In the genomic region with DNA sequence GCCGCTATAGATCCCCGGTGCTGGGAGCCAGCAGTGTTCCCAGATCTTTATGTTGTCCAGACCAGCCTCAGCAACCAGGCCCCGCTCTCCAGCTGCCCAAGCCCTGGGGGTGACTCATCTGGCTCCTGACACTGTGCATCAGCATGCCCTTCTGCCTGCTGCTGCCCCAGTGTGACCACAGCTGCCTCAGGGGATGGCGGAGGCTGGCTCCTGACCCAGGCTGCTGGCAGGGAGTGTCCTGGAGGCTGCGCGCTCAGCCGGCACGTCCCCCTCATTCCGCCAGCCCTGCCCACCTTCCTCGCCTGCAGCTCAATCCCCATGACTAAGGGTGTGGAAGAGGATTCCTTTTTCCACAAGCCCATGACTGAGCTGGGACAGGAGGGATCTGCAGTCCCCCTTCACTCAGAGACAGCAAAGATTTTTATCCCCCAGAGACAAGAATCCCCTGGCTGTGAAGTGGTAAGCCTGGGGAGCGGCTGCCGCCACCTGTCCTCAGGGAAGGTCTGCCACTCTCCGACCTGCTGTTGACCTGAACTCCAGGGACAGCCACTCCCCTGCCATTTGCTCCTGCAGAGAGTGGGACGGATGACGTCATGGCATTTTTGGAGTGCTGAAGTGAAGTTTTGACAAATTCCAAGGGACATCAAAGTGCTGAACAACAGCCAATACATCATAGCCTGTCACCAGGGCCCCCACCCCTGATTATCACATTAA, we compare ENCODE assay signal across 12 cellular contexts.
DNase-seq lines count a peak whose midpoint lies in the region; ATAC-seq and TF ChIP-seq lines count a peak whose summit lies in the region.
"Had no signal": no experiment of that assay in that cellular context is flagged by ENCODE, and none has a peak within 500 bp of the region (broad histone marks: within the 10 kb centered on the region; RNA-seq: fewer than 3 reads in every experiment).

No MANE protein-coding gene starts in this region.

- H3K9me3 ChIP-seq in HCT116 (ENCODE audit: control insufficient read depth in 1 of 2, insufficient read depth in 1 of 2, low read depth in 1 of 2, low read length in 2 of 2) (no peaks in the 10 kb centered on the region), SJSA1 (replicated peaks) (no peaks in the 10 kb centered on the region)

- H3K79me2 ChIP-seq in HCT116 (ENCODE audit: insufficient read depth, low read length) = no peaks in the 10 kb centered on the region

- H3K27me3 ChIP-seq in HCT116 (ENCODE audit: insufficient read depth, low read length) (no peaks in the 10 kb centered on the region; the same call in 1 of the 2 replicates), SJSA1 (replicated peaks) (no peaks in the 10 kb centered on the region)

- TF ChIP-seq CTCF in HCT116 (IDR thresholded peaks at IDR 0.05 in 2 of 3, conservative IDR thresholded peaks at IDR 0.05 in 1 of 3; ENCODE audit: borderline replicate concordance in 1 of 3, insufficient read depth in 1 of 3, low read depth in 2 of 3, low read length in 2 of 3) (no peak), fibroblast of pulmonary artery (IDR thresholded peaks at IDR 0.05; ENCODE audit: low read length, missing control alignments) (no peak), retinal pigment epithelial cell (conservative IDR thresholded peaks at IDR 0.05; ENCODE audit: low read depth, low read length) (no peak)

- peaks cover 0 to 3% (median 0%) of the 10 kb centered on the region in 4 donors for H3K4me1 Mint-ChIP-seq in naive thymus-derived CD8-positive, alpha-beta T cell
- H3K4me1 Mint-ChIP-seq: IgD-negative memory B cell had no signal

- no peak overlapping the region for H3K27ac Mint-ChIP-seq in naive thymus-derived CD8-positive, alpha-beta T cell
- H3K27ac Mint-ChIP-seq: IgD-negative memory B cell had no signal

- H3K4me1 ChIP-seq in HCT116 (ENCODE audit: control insufficient read depth in 1 of 2, insufficient read depth in 2 of 2, low read length in 2 of 2) (peaks cover 10 to 15% of the 10 kb centered on the region in 2 experiments), SJSA1 (replicated peaks) (peaks cover 17% of the 10 kb centered on the region)

- peak overlapping the region in 1 of 2 experiments; percentile 13; a peak in 2 of 4 replicates for H3K4me3 ChIP-seq in HCT116 (replicated peaks in 1 of 2; ENCODE audit: low read depth in 1 of 2, low read length in 2 of 2)
- H3K4me3 ChIP-seq in SJSA1 = no peak overlapping the region
- no peak overlapping the region for H3K4me3 ChIP-seq in fibroblast of pulmonary artery (replicated peaks; ENCODE audit: low read depth, low read length)
- no peak overlapping the region for H3K4me3 ChIP-seq in retinal pigment epithelial cell (ENCODE audit: low read length)

- no TSS peak for BruUV-seq in HCT116 (replicated peaks; lab: Mats Ljungman, UMichigan)

- no peak for TF ChIP-seq POLR2A in HCT116 (IDR thresholded peaks at IDR 0.05; ENCODE audit: borderline replicate concordance, extremely low read depth, insufficient read depth, insufficient read length)

- POLR2A ChIA-PET in HCT116 (lab: Charles Lee) = no interaction called here
- POLR2A ChIA-PET in naive thymus-derived CD8-positive, alpha-beta T cell (lab: Charles Lee) = no interaction called here

- no peaks in the 10 kb centered on the region for H3K36me3 ChIP-seq in HCT116 (ENCODE audit: control insufficient read depth in 1 of 2, insufficient read depth in 2 of 2, low read length in 2 of 2)
- H3K36me3 ChIP-seq in SJSA1 = no peaks in the 10 kb centered on the region

- H3K27ac ChIP-seq in HCT116 (ENCODE audit: low read depth, low read length) (no peak overlapping the region; the same call in 1 of the 2 replicates), SJSA1 (no peak overlapping the region)

- H3K36me3 Mint-ChIP-seq in naive thymus-derived CD8-positive, alpha-beta T cell = peaks cover 0 to 21% (median 3%) of the 10 kb centered on the region in 3 donors

- TF ChIP-seq RAD21 in HCT116 (IDR thresholded peaks at IDR 0.05; ENCODE audit: low read depth) = no peak

- no peaks in the 10 kb centered on the region for H3K27me3 Mint-ChIP-seq in naive thymus-derived CD8-positive, alpha-beta T cell
- H3K27me3 Mint-ChIP-seq: IgD-negative memory B cell had no signal

- H3K9me2 ChIP-seq in HCT116 (ENCODE audit: insufficient read depth) = no peaks in the 10 kb centered on the region

- CTCF ChIA-PET in HCT116 (lab: Charles Lee) = interaction anchor here (1.2 kb wide), 1 partner anchor 9 kb away, joined by 4 read pairs; no protein-coding TSS in a partner anchor

- in situ Hi-C loops in KBM-7 (cut with MboI; ENCODE audit: low pct_unique_long_range_greater_than_20kb, low sequenced_read_pairs) = no loop called here

- H3K9me3 Mint-ChIP-seq in naive thymus-derived CD8-positive, alpha-beta T cell = peaks cover 0 to 6% (median 0%) of the 10 kb centered on the region in 9 donors
- H3K9me3 Mint-ChIP-seq: neural crest cell had no signal

- no peaks in the 10 kb centered on the region for H4K20me1 ChIP-seq in HCT116 (ENCODE audit: insufficient read depth)

- ATAC-seq in HCT116 (peak; percentile 95), HG03432 (IDR thresholded peaks at IDR 0.05; ENCODE audit: unreplicated experiment) (no peak)
- no peak for ATAC-seq in naive thymus-derived CD8-positive, alpha-beta T cell
- ATAC-seq: Right ventricle myocardium inferior had no signal

- no peak overlapping the region for H2AFZ ChIP-seq in HCT116 (ENCODE audit: low read depth, low read length, poor library complexity, severe bottlenecking)

- RAD21 ChIA-PET in HCT116 (lab: Charles Lee; ENCODE audit: low non-redundant PET in 1 of 2, low total read pairs in 2 of 2, uncharacterized antibody in 2 of 2, unreplicated experiment in 2 of 2) = no interaction called here

- H3K9ac ChIP-seq in HCT116 (ENCODE audit: low read length) = no peak overlapping the region

- H3K4me2 ChIP-seq in HCT116 (ENCODE audit: low read length) = peak overlapping the region; percentile 63

- intact Hi-C loops in HCT116 (cut with micrococcal nuclease) = no loop called here

- H3K4me3 Mint-ChIP-seq in naive thymus-derived CD8-positive, alpha-beta T cell = no peak overlapping the region
- H3K4me3 Mint-ChIP-seq: IgD-negative memory B cell, neural crest cell had no signal

- peak; percentile 29 for DNase-seq in HCT116 (ENCODE audit: low read depth, low spot score)
- DNase-seq in SJSA1 (ENCODE audit: low read depth in 1 of 2, low spot score in 2 of 2) = peak; percentile 20 to 60
- peak; percentile 88 for DNase-seq in fibroblast of pulmonary artery (ENCODE audit: low read depth)
- peak; percentile 95 for DNase-seq in retinal pigment epithelial cell (ENCODE audit: low read depth)
- no peak for DNase-seq in KBM-7
- no peak for DNase-seq in NOMO-1 treated with dmso at 0.1 percent for 144 hours (lab: John Stamatoyannopoulos, UW; ENCODE audit: unreplicated experiment)
- DNase-seq in naive thymus-derived CD8-positive, alpha-beta T cell = no peak
- DNase-seq: activated T-cell treated with anti-CD3 and anti-CD28 coated beads, Interleukin-2, amount 50 U/mL, for 1 hour had no signal

TF ChIP-seq in HCT116, 20 proteins besides CTCF, POLR2A, EP300 and RAD21:
- TF ChIP-seq FOSL1 (IDR thresholded peaks at IDR 0.05; ENCODE audit: low read depth) (0 out of 2 replicates have a peak, but pooled peaks have one; percentile 37), JUND (IDR thresholded peaks at IDR 0.05) (no peak; the same call in 1 of the 2 replicates)
TF ChIP-seq in HCT116: peak in this region for 1.

Comparison
In these comparisons a context has a peak if more than half of its experiments do, and no peak if none do; other contexts are left out.
1. DNase-seq: peak in HCT116 (single experiment), SJSA1 (2 of 2), fibroblast of pulmonary artery (single experiment) and retinal pigment epithelial cell (single experiment); none in KBM-7 (single experiment), NOMO-1 treated with dmso at 0.1 percent for 144 hours (single experiment) and naive thymus-derived CD8-positive, alpha-beta T cell (0 of 10).